Comparison of ENCODE assay signal across 18 cellular contexts in genomic region chr4:184450743-184451142, GRCh38. TPM values are rescaled to one million over a fixed set of nuclear protein-coding genes. Genes with fewer than 3 reads are reported as not detected.
A peak's percentile ranks its signal among the peaks of the same experiment; 100 is the strongest.
DNase-seq lines count a peak whose midpoint lies in the region; ATAC-seq, FAIRE-seq and TF ChIP-seq lines count a peak whose summit lies in the region.
"Had no signal": no experiment of that assay in that cellular context is flagged by ENCODE, and none has a peak within 500 bp of the region (broad histone marks: within the 10 kb centered on the region; RNA-seq: fewer than 3 reads in every experiment).

No MANE protein-coding gene starts in this region.

- no peaks in the 10 kb centered on the region for H3K27me3 ChIP-seq in liver (ENCODE audit: control insufficient read depth in 4 of 4, insufficient read depth in 4 of 4, low read length in 3 of 4)
- no peaks in the 10 kb centered on the region for H3K27me3 ChIP-seq in right lobe of liver
- no peaks in the 10 kb centered on the region for H3K27me3 ChIP-seq in keratinocyte (ENCODE audit: control insufficient read depth, extremely low read depth, insufficient read depth, low read length)
- H3K27me3 ChIP-seq in upper lobe of right lung, result no peaks in the 10 kb centered on the region
- H3K27me3 ChIP-seq in hepatocyte, result no peaks in the 10 kb centered on the region
- H3K27me3 ChIP-seq: transverse colon had no signal

- 53% methylated on average over 7 of the region's 7 CpGs for WGBS in liver
- 58% methylated on average over 7 of the region's 7 CpGs for WGBS in right lobe of liver (ENCODE audit: insufficient coverage, low coverage, low lambda C conversion rate, missing lambda C conversion rate)
- WGBS in hepatocyte (ENCODE audit: low lambda C conversion rate, missing lambda C conversion rate), result 77% methylated on average over 7 of the region's 7 CpGs

- peaks cover 2 to 60% (median 54%) of the 10 kb centered on the region in 4 donors for H3K4me1 ChIP-seq in liver (ENCODE audit: control insufficient read depth in 4 of 4, insufficient read depth in 4 of 4, low read length in 3 of 4)
- peaks cover 0 to 53% (median 15%) of the 10 kb centered on the region in 4 donors for H3K4me1 ChIP-seq in right lobe of liver
- peaks cover 23% of the 10 kb centered on the region for H3K4me1 ChIP-seq in keratinocyte (ENCODE audit: control insufficient read depth, extremely low read depth, insufficient read depth, low read length)
- peaks cover 76% of the 10 kb centered on the region for H3K4me1 ChIP-seq in upper lobe of right lung
- H3K4me1 ChIP-seq in hepatocyte (ENCODE audit: insufficient read depth), result peaks cover 11% of the 10 kb centered on the region

- peak overlapping the region; percentile 71 for H3K4me2 ChIP-seq in keratinocyte (ENCODE audit: control insufficient read depth, extremely low read depth, insufficient read depth, low read depth, low read length)
- no peak overlapping the region for H3K4me2 ChIP-seq in hepatocyte

- H2AFZ ChIP-seq in keratinocyte (ENCODE audit: control insufficient read depth, low read length) (peak overlapping the region; percentile 13), hepatocyte (no peak overlapping the region)

- H3K9ac ChIP-seq in liver (ENCODE audit: low read depth in 1 of 2, low read length in 2 of 2) (no peak overlapping the region), keratinocyte (ENCODE audit: control insufficient read depth, extremely low read depth, insufficient read depth, low read length) (peak overlapping the region; percentile 18)

- no peaks in the 10 kb centered on the region for H3K9me1 ChIP-seq in keratinocyte (ENCODE audit: control insufficient read depth, extremely low read depth, insufficient read depth, low read length)

- H3K79me2 ChIP-seq in keratinocyte (ENCODE audit: control insufficient read depth, insufficient read depth, low read length), result peaks cover 64% of the 10 kb centered on the region
- peaks cover 95% of the 10 kb centered on the region for H3K79me2 ChIP-seq in hepatocyte

- intact Hi-C loops in right lobe of liver (cut with DNase I), result no loop called here
- intact Hi-C loops in upper lobe of right lung (cut with DNase I), result no loop called here

- TF ChIP-seq CTCF in liver (IDR thresholded peaks at IDR 0.05; ENCODE audit: low read depth, low read length, missing input control), result no peak
- no peak for TF ChIP-seq CTCF in right lobe of liver (IDR thresholded peaks at IDR 0.05)
- no peak for TF ChIP-seq CTCF in keratinocyte (optimal IDR thresholded peaks at IDR 0.05 in 1 of 3, IDR thresholded peaks at IDR 0.05 in 1 of 3, conservative IDR thresholded peaks at IDR 0.05 in 1 of 3; ENCODE audit: extremely low read depth in 1 of 3, insufficient read depth in 2 of 3, low read length in 3 of 3)
- no peak for TF ChIP-seq CTCF in upper lobe of right lung (IDR thresholded peaks at IDR 0.05)
- no peak for TF ChIP-seq CTCF in hepatocyte (IDR thresholded peaks at IDR 0.05; ENCODE audit: poor library complexity)

- TF ChIP-seq RAD21 in liver (IDR thresholded peaks at IDR 0.05), result no peak

- ATAC-seq in right lobe of liver (no peak), upper lobe of right lung (no peak)

- in situ Hi-C loops in SK-MEL-5 (cut with HindIII; ENCODE audit: low pct_unique_long_range_greater_than_20kb, low sequenced_read_pairs), result no loop called here

- H3K9me3 ChIP-seq in liver (ENCODE audit: control insufficient read depth in 4 of 4, low read length in 3 of 4) (no peaks in the 10 kb centered on the region), right lobe of liver (no peaks in the 10 kb centered on the region), keratinocyte (ENCODE audit: control insufficient read depth, low read depth, low read length) (no peaks in the 10 kb centered on the region), upper lobe of right lung (no peaks in the 10 kb centered on the region), hepatocyte (ENCODE audit: low read depth) (no peaks in the 10 kb centered on the region)
- H3K9me3 ChIP-seq: transverse colon had no signal

- H3K4me3 ChIP-seq in liver (ENCODE audit: low read depth in 1 of 3, low read length in 3 of 3) (no peak overlapping the region), right lobe of liver (no peak overlapping the region), keratinocyte (ENCODE audit: control insufficient read depth in 2 of 3, extremely low read depth in 1 of 3, insufficient read depth in 2 of 3, low read depth in 1 of 3, low read length in 3 of 3) (no peak overlapping the region), upper lobe of right lung (no peak overlapping the region), hepatocyte (no peak overlapping the region)
- H3K4me3 ChIP-seq: lung, transverse colon had no signal

- dilution Hi-C loops in keratinocyte (cut with MboI; ENCODE audit: extremely low pct_ligation_motif_present, low sequenced_read_pairs), result no loop called here

- H3K9me2 ChIP-seq in hepatocyte (replicated peaks; ENCODE audit: insufficient read depth), result no peaks in the 10 kb centered on the region

- no peak for TF ChIP-seq POLR2A in right lobe of liver (IDR thresholded peaks at IDR 0.05)

- DNase-seq in right lobe of liver (no peak), SK-MEL-5 (ENCODE audit: low read depth, low spot score) (peak; percentile 86), keratinocyte (ENCODE audit: low read depth, low spot score) (no peak), upper lobe of right lung (no peak), amniotic stem cell (lab: John Stamatoyannopoulos, UW) (no peak), hepatocyte (ENCODE audit: low spot score) (no peak), NCI-H524 treated with DMSO at 0.1 percent for 48 hours (lab: John Stamatoyannopoulos, UW) (no peak)
- DNase-seq: ACHN; activated CD4-positive, alpha-beta T cell treated with anti-CD3 and anti-CD28 coated beads, Interleukin-2, amount 50 U/mL, for 4 hours; activated naive CD8-positive, alpha-beta T cell treated with anti-CD3 and anti-CD28 coated beads for 36 hours; activated T-cell treated with anti-CD3 and anti-CD28 coated beads, Interleukin-2, amount 50 U/mL, for 48 hours; NCI-H1092; NCI-H2227 treated with DMSO at 0.1 percent for 48 hours; right cardiac atrium; stimulated activated CD8-positive, alpha-beta memory T cell treated with anti-CD3 and anti-CD28 coated beads, Interleukin-4, amount 100 ng/mL, for 48 hours; transverse colon had no signal

- H3K36me3 ChIP-seq in liver (ENCODE audit: control insufficient read depth in 4 of 4, insufficient read depth in 3 of 4, low read depth in 1 of 4, low read length in 3 of 4), result peaks cover 0 to 2% (median under 1%) of the 10 kb centered on the region in 4 donors
- H3K36me3 ChIP-seq in right lobe of liver, result no peaks in the 10 kb centered on the region
- H3K36me3 ChIP-seq in keratinocyte (ENCODE audit: control insufficient read depth in 2 of 2, extremely low read depth in 1 of 2, insufficient read depth in 2 of 2, low read length in 2 of 2), result peaks cover 0 to 3% of the 10 kb centered on the region in 2 experiments
- H3K36me3 ChIP-seq in upper lobe of right lung, result no peaks in the 10 kb centered on the region
- H3K36me3 ChIP-seq in hepatocyte (replicated peaks; ENCODE audit: insufficient read depth, low read depth), result no peaks in the 10 kb centered on the region
- H3K36me3 ChIP-seq: transverse colon had no signal

- H3K27ac ChIP-seq in liver (ENCODE audit: low read depth in 1 of 2, low read length in 2 of 2) (peak overlapping the region; percentile 32 to 34), right lobe of liver (no peak overlapping the region), keratinocyte (ENCODE audit: control insufficient read depth, insufficient read depth, low read length) (peak overlapping the region; percentile 28), upper lobe of right lung (peak overlapping the region; percentile 19), hepatocyte (no peak overlapping the region)

- H4K20me1 ChIP-seq in keratinocyte (ENCODE audit: control insufficient read depth, extremely low read depth, insufficient read depth, low read length), result no peaks in the 10 kb centered on the region
- peaks cover 64% of the 10 kb centered on the region for H4K20me1 ChIP-seq in hepatocyte (ENCODE audit: insufficient read depth, poor library complexity, severe bottlenecking)

- FAIRE-seq in keratinocyte (lab: Jason Lieb, UNC), result no peak

TF ChIP-seq in liver, 16 proteins besides CTCF, POLR2A, EP300 and RAD21 (continues in another document):
- TF ChIP-seq MAX (IDR thresholded peaks at IDR 0.05), result no peak
- TF ChIP-seq YY1 (IDR thresholded peaks at IDR 0.05), result no peak
- TF ChIP-seq ZBTB33 (IDR thresholded peaks at IDR 0.05), result no peak
- TF ChIP-seq FOXA1 (IDR thresholded peaks at IDR 0.05), result no peak

RNA-seq across cellular contexts. Expression of gene IRF2, which starts 23.6 kb away (rescaled TPM):
- total RNA-seq in liver, result 10 to 100 TPM; 24.4 to 25.5 TPM
- 10 to 100 TPM; 12.9 to 20.1 TPM for polyA plus RNA-seq in liver
- 10 to 100 TPM; 16.9 to 29.0 (median 21.3) TPM for total RNA-seq in right lobe of liver
- 37.0 and 38.1 TPM in 2 replicates for total RNA-seq in SK-MEL-5 (2014; rRNA removed; shearing (Covaris generic))
- polyA plus RNA-seq in SK-MEL-5 (2015; cell fraction: cytosol; rRNA removed), result 40.4 and 45.1 TPM in 2 replicates
- polyA plus RNA-seq in SK-MEL-5 (2015; cell fraction: nucleus; rRNA removed), result 22.6 and 26.8 TPM in 2 replicates
- polyA plus RNA-seq in keratinocyte, result 16.4 to 23.8 TPM (median 22.9 TPM) in 3 replicates
- polyA plus RNA-seq in keratinocyte (2011; ENCODE audit: low read depth), result 10.0 TPM
- polyA plus RNA-seq in keratinocyte (2011; cell fraction: cytosol; rRNA removed), result 16.2 and 20.0 TPM in 2 replicates
- polyA plus RNA-seq in keratinocyte (2011; cell fraction: nucleus; rRNA removed), result 23.0 and 30.2 TPM in 2 replicates
- polyA plus RNA-seq in keratinocyte (2012; ENCODE audit: low replicate concordance), result 15.5 and 17.2 TPM in 2 replicates
- 21.3 to 26.9 TPM (median 25.7 TPM) in 3 replicates for polyA minus RNA-seq in keratinocyte
- polyA minus RNA-seq in keratinocyte (2011; cell fraction: cytosol; rRNA and poly(A)+ RNA removed), result 16.5 TPM
- polyA minus RNA-seq in keratinocyte (2011; cell fraction: nucleus; rRNA and poly(A)+ RNA removed), result 13.1 and 17.1 TPM in 2 replicates
- total RNA-seq in upper lobe of right lung, result 44.0 TPM
- 41.1 and 50.5 TPM in 2 replicates for total RNA-seq in hepatocyte
- 17.7 and 19.1 TPM in 2 replicates for polyA plus RNA-seq in hepatocyte

Comparison
In these comparisons a context has a peak if more than half of its experiments do, and no peak if none do; other contexts are left out.
1. H3K27ac ChIP-seq: peak in liver (2 of 2), keratinocyte (single experiment) and upper lobe of right lung (single experiment); none in right lobe of liver (0 of 3) and hepatocyte (single experiment).